Comparison of ENCODE assay signal across 9 cellular contexts in the genomic region with DNA sequence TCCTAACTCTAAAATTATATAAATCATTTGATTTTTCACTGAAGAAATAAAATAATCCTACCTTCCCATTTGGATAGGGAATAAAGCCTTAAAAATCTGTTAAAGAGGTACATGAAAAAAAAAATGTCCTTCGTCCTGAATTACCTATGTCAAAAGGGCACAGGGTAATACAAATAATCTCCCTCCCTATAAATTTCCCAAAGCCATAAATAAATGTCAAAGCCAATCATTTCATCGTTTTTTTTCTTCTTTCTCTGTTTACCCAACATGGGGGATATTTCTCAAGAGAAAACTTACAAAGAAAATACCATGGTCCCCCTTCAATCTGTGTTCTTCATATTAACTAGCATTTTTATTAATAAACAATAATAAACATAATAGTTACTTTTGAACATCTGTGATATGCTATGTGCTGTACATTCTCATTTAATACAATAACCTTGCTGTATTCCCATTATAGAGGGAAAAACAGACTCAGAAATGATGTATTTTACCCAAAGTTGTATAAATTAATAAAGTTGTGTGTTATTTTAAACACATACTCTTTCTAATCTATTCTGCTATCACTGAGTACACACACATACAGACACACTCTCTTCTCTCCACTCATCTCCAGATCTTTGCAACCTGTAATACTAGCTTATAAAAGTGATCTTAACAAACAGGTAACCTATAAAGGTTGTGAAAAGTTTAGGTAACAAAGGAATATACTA. TPM values are rescaled to one million over a fixed set of nuclear protein-coding genes. Genes with fewer than 3 reads are reported as not detected.
A peak's percentile ranks its signal among the peaks of the same experiment; 100 is the strongest.
DNase-seq lines count a peak whose midpoint lies in the region; ATAC-seq, FAIRE-seq and TF ChIP-seq lines count a peak whose summit lies in the region.
"Had no signal": no experiment of that assay in that cellular context is flagged by ENCODE, and none has a peak within 500 bp of the region (broad histone marks: within the 10 kb centered on the region; RNA-seq: fewer than 3 reads in every experiment).

No MANE protein-coding gene starts in this region.

- TF ChIP-seq POLR2A in prostate gland (IDR thresholded peaks at IDR 0.05), result no peak

- H3K4me1 ChIP-seq in keratinocyte (ENCODE audit: control insufficient read depth, extremely low read depth, insufficient read depth, low read length), result peaks cover 25% of the 10 kb centered on the region
- peaks cover 45 to 52% of the 10 kb centered on the region in 2 donors for H3K4me1 ChIP-seq in thoracic aorta (ENCODE audit: control insufficient read depth in 1 of 2, low read depth in 2 of 2)
- no peaks in the 10 kb centered on the region for H3K4me1 ChIP-seq in prostate gland (replicated peaks)

- intact Hi-C loops in prostate gland (cut with DNase I), result loop anchor here (5.0 kb wide), 1 partner anchor 166 kb away; no protein-coding TSS in a partner anchor

- H3K27ac Mint-ChIP-seq in T-helper 1 cell treated with Interleukin-12 subunit alpha and Interleukin-12 subunit beta and Interleukin-4 antibody, amounts not matched to agents 30 μg/mL and 1 μg/mL, for 36 hours, result peak overlapping the region; percentile 52
- peak overlapping the region; percentile 98 for H3K27ac Mint-ChIP-seq in T-helper 17 cell

- H3K79me2 ChIP-seq in keratinocyte (ENCODE audit: control insufficient read depth, insufficient read depth, low read length), result peaks cover 53% of the 10 kb centered on the region

- H3K4me3 ChIP-seq in keratinocyte (ENCODE audit: control insufficient read depth in 2 of 3, extremely low read depth in 1 of 3, insufficient read depth in 2 of 3, low read depth in 1 of 3, low read length in 3 of 3) (peak overlapping the region in 1 of 3 experiments; percentile 31), thoracic aorta (peak overlapping the region; percentile 64), prostate gland (no peak overlapping the region)

- H3K27me3 ChIP-seq in keratinocyte (ENCODE audit: control insufficient read depth, extremely low read depth, insufficient read depth, low read length) (no peaks in the 10 kb centered on the region), thoracic aorta (replicated peaks; ENCODE audit: insufficient read depth) (no peaks in the 10 kb centered on the region), prostate gland (replicated peaks; ENCODE audit: insufficient read depth) (no peaks in the 10 kb centered on the region)

- 12% methylated on average over 2 of the region's 2 CpGs for WGBS in prostate gland

- no peaks in the 10 kb centered on the region for H4K20me1 ChIP-seq in keratinocyte (ENCODE audit: control insufficient read depth, extremely low read depth, insufficient read depth, low read length)

- no peaks in the 10 kb centered on the region for H3K9me1 ChIP-seq in keratinocyte (ENCODE audit: control insufficient read depth, extremely low read depth, insufficient read depth, low read length)

- no peak for FAIRE-seq in keratinocyte (lab: Jason Lieb, UNC)

- H3K9me3 Mint-ChIP-seq in T-helper 1 cell treated with Interleukin-12 subunit alpha and Interleukin-12 subunit beta and Interleukin-4 antibody, amounts not matched to agents 30 μg/mL and 1 μg/mL, for 36 hours, result peaks cover 4% of the 10 kb centered on the region

- no peaks in the 10 kb centered on the region for H3K27me3 Mint-ChIP-seq in T-helper 1 cell treated with Interleukin-12 subunit alpha and Interleukin-12 subunit beta and Interleukin-4 antibody, amounts not matched to agents 30 μg/mL and 1 μg/mL, for 36 hours (ENCODE audit: low read depth)
- H3K27me3 Mint-ChIP-seq in T-helper 17 cell, result no peaks in the 10 kb centered on the region

- H3K27ac ChIP-seq in keratinocyte (ENCODE audit: control insufficient read depth, insufficient read depth, low read length), result peak overlapping the region; percentile 89
- H3K27ac ChIP-seq in thoracic aorta, result peak overlapping the region; percentile 68 to 82
- H3K27ac ChIP-seq in prostate gland, result no peak overlapping the region

- H3K4me1 Mint-ChIP-seq in T-helper 1 cell treated with Interleukin-12 subunit alpha and Interleukin-12 subunit beta and Interleukin-4 antibody, amounts not matched to agents 30 μg/mL and 1 μg/mL, for 36 hours (ENCODE audit: low read depth), result peaks cover 70% of the 10 kb centered on the region
- H3K4me1 Mint-ChIP-seq in T-helper 17 cell, result peaks cover 42% of the 10 kb centered on the region

- ATAC-seq in T-helper 17 cell (no peak), thoracic aorta (ENCODE audit: insufficient number of reproducible peaks, low FRiP score, low read depth) (no peak)

- TF ChIP-seq CTCF in keratinocyte (optimal IDR thresholded peaks at IDR 0.05 in 1 of 3, IDR thresholded peaks at IDR 0.05 in 1 of 3, conservative IDR thresholded peaks at IDR 0.05 in 1 of 3; ENCODE audit: extremely low read depth in 1 of 3, insufficient read depth in 2 of 3, low read length in 3 of 3), result no peak
- no peak for TF ChIP-seq CTCF in thoracic aorta (IDR thresholded peaks at IDR 0.05)
- TF ChIP-seq CTCF in prostate gland (IDR thresholded peaks at IDR 0.05), result no peak

- H3K36me3 Mint-ChIP-seq in T-helper 1 cell treated with Interleukin-12 subunit alpha and Interleukin-12 subunit beta and Interleukin-4 antibody, amounts not matched to agents 30 μg/mL and 1 μg/mL, for 36 hours (ENCODE audit: low read depth), result peaks cover 13% of the 10 kb centered on the region
- no peaks in the 10 kb centered on the region for H3K36me3 Mint-ChIP-seq in T-helper 17 cell (ENCODE audit: low read depth)

- dilution Hi-C loops in keratinocyte (cut with MboI; ENCODE audit: extremely low pct_ligation_motif_present, low sequenced_read_pairs), result no loop called here

- H3K36me3 ChIP-seq in keratinocyte (ENCODE audit: control insufficient read depth in 2 of 2, extremely low read depth in 1 of 2, insufficient read depth in 2 of 2, low read length in 2 of 2), result no peaks in the 10 kb centered on the region
- no peaks in the 10 kb centered on the region for H3K36me3 ChIP-seq in thoracic aorta
- H3K36me3 ChIP-seq in prostate gland, result no peaks in the 10 kb centered on the region

- H2AFZ ChIP-seq in keratinocyte (ENCODE audit: control insufficient read depth, low read length), result no peak overlapping the region

- H3K9me3 ChIP-seq in T-helper 17 cell (ENCODE audit: control insufficient read depth, low read length, poor library complexity, severe bottlenecking) (no peaks in the 10 kb centered on the region), keratinocyte (ENCODE audit: control insufficient read depth, low read depth, low read length) (no peaks in the 10 kb centered on the region), thoracic aorta (no peaks in the 10 kb centered on the region), prostate gland (no peaks in the 10 kb centered on the region)

- H3K4me2 ChIP-seq in keratinocyte (ENCODE audit: control insufficient read depth, extremely low read depth, insufficient read depth, low read depth, low read length), result peak overlapping the region; percentile 72

- peak overlapping the region; percentile 81 for H3K9ac ChIP-seq in keratinocyte (ENCODE audit: control insufficient read depth, extremely low read depth, insufficient read depth, low read length)

- H3K4me3 Mint-ChIP-seq in T-helper 1 cell treated with Interleukin-12 subunit alpha and Interleukin-12 subunit beta and Interleukin-4 antibody, amounts not matched to agents 30 μg/mL and 1 μg/mL, for 36 hours, result peak overlapping the region; percentile 48
- H3K4me3 Mint-ChIP-seq in T-helper 17 cell, result peak overlapping the region; percentile 41

- DNase-seq in T-helper 1 cell, result no peak
- no peak for DNase-seq in T-helper 17 cell
- DNase-seq in keratinocyte (ENCODE audit: low read depth, low spot score), result no peak
- DNase-seq in thoracic aorta (ENCODE audit: low spot score), result no peak
- no peak for DNase-seq in NCI-H1417 (lab: John Stamatoyannopoulos, UW)
- no peak for DNase-seq in islet precursor cell
- DNase-seq in prostate gland (ENCODE audit: low spot score), result no peak
- DNase-seq: 8988T had no signal

RNA-seq across cellular contexts. Expression of a gene that starts 0.9 kb away (rescaled TPM):
- 100 to 1,000 TPM in 1 of 2 donors, 10 to 100 TPM in 1; 86.2 to 105 TPM for total RNA-seq in T-helper 17 cell
- polyA plus RNA-seq in keratinocyte, result 16.4 to 32.7 TPM (median 22.0 TPM) in 3 replicates
- 20.7 TPM for polyA plus RNA-seq in keratinocyte (2011; ENCODE audit: low read depth)
- polyA plus RNA-seq in keratinocyte (2011; cell fraction: cytosol; rRNA removed), result 11.3 and 20.7 TPM in 2 replicates
- polyA plus RNA-seq in keratinocyte (2011; cell fraction: nucleus; rRNA removed), result 27.6 and 33.4 TPM in 2 replicates
- polyA plus RNA-seq in keratinocyte (2012; ENCODE audit: low replicate concordance), result 11.8 and 20.4 TPM in 2 replicates
- polyA minus RNA-seq in keratinocyte, result 25.9 to 81.2 TPM (median 30.5 TPM) in 3 replicates
- 24.9 TPM for polyA minus RNA-seq in keratinocyte (2011; cell fraction: cytosol; rRNA and poly(A)+ RNA removed)
- polyA minus RNA-seq in keratinocyte (2011; cell fraction: nucleus; rRNA and poly(A)+ RNA removed), result 30.4 and 65.2 TPM in 2 replicates
- total RNA-seq in thoracic aorta, result 10 to 100 TPM; 42.5 to 60.2 TPM
- total RNA-seq in prostate gland, result 10 to 100 TPM; 18.4 to 35.8 TPM

Comparison
In these comparisons a context has a peak if more than half of its experiments do, and no peak if none do; other contexts are left out.
1. H3K27ac ChIP-seq: peak in keratinocyte (single experiment) and thoracic aorta (2 of 2); none in prostate gland (0 of 2).